In the genomic region with DNA sequence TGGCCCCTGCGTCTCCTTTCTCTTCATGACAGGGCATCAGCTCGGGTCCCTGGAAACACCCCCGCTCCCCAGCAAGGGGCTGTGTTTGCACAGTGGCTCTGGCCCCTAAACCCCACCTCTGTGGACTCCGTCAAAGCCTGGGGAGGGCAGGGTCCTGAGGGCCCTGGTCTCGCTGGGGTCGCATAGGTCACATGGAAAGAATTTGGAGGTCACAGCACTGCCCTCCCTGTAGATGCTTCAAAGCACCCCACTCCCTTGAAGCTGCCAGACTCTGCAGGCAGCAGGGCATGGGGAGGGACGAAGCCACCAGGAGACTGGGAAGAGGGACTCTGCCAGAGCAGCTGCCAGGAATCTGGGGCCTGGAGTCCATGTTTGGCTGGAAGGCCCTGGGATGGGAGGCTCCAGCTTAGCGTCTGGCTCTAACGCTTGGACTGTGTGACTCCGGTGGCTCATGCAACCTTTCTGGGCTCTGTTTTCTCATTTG, we compare ENCODE assay signal across 12 cellular contexts. TPM values are rescaled to one million over a fixed set of nuclear protein-coding genes. Genes with fewer than 3 reads are reported as not detected.
DNase-seq lines count a peak whose midpoint lies in the region; ATAC-seq and TF ChIP-seq lines count a peak whose summit lies in the region.
"Had no signal": no experiment of that assay in that cellular context is flagged by ENCODE, and none has a peak within 500 bp of the region (broad histone marks: within the 10 kb centered on the region; RNA-seq: fewer than 3 reads in every experiment).

No MANE protein-coding gene starts in this region.

- no peak overlapping the region for H3K9ac ChIP-seq in neural progenitor cell

- no peak for TF ChIP-seq CTCF in neural progenitor cell (IDR thresholded peaks at IDR 0.05)

- no peaks in the 10 kb centered on the region for H3K27me3 ChIP-seq in esophagus (ENCODE audit: control insufficient read depth in 1 of 2, insufficient read depth in 2 of 2, low read length in 2 of 2)
- no peaks in the 10 kb centered on the region for H3K27me3 ChIP-seq in neural progenitor cell

- peaks cover 11% of the 10 kb centered on the region for H3K27me3 Mint-ChIP-seq in neural progenitor cell (ENCODE audit: insufficient read depth, low read depth)
- H3K27me3 Mint-ChIP-seq: activated naive CD8-positive, alpha-beta T cell treated with anti-CD3 and anti-CD28 coated beads, Interleukin-2, amount 10 ng/mL, durations not matched to agents 7 days and 5 days had no signal

- peaks cover 17% of the 10 kb centered on the region for H4K20me1 ChIP-seq in neural progenitor cell (ENCODE audit: low read depth)

- H3K79me2 ChIP-seq in neural progenitor cell (ENCODE audit: low read depth): no peaks in the 10 kb centered on the region

- no peak overlapping the region for H2AFZ ChIP-seq in neural progenitor cell (replicated peaks)

- DNase-seq in Right ventricle myocardium inferior (ENCODE audit: missing footprints) (peak; percentile 60), cardiac septum (ENCODE audit: low spot score) (no peak), neural progenitor cell (ENCODE audit: low spot score) (peak; percentile 54), NOMO-1 treated with DMSO at 0.1 percent for 48 hours (lab: John Stamatoyannopoulos, UW; ENCODE audit: unreplicated experiment) (no peak), COLO829 (ENCODE audit: low spot score) (no peak)
- DNase-seq: activated naive CD8-positive, alpha-beta T cell treated with anti-CD3 and anti-CD28 coated beads, Interleukin-2, amount 10 ng/mL, durations not matched to agents 7 days and 5 days; hippocampal formation; T1000 had no signal

- H3K4me1 ChIP-seq in esophagus (ENCODE audit: control insufficient read depth in 2 of 2, insufficient read depth in 2 of 2, low read length in 1 of 2): peaks cover 23 to 31% of the 10 kb centered on the region in 2 donors
- peaks cover 54% of the 10 kb centered on the region for H3K4me1 ChIP-seq in neural progenitor cell

- peaks cover 91% of the 10 kb centered on the region for H3K4me1 Mint-ChIP-seq in neural progenitor cell

- no peaks in the 10 kb centered on the region for H3K9me3 ChIP-seq in esophagus (ENCODE audit: control insufficient read depth in 2 of 2, insufficient read depth in 1 of 2, low read depth in 1 of 2, low read length in 1 of 2)
- H3K9me3 ChIP-seq in neural progenitor cell (ENCODE audit: low read depth): no peaks in the 10 kb centered on the region
- H3K9me3 ChIP-seq: HAP-1 had no signal

- peaks cover 2% of the 10 kb centered on the region for H3K9me3 Mint-ChIP-seq in neural progenitor cell
- H3K9me3 Mint-ChIP-seq: activated naive CD8-positive, alpha-beta T cell treated with anti-CD3 and anti-CD28 coated beads, Interleukin-2, amount 10 ng/mL, durations not matched to agents 7 days and 5 days had no signal

- H3K27ac Mint-ChIP-seq in neural progenitor cell: peak overlapping the region; percentile 97

- H3K27ac ChIP-seq in esophagus (ENCODE audit: low read depth in 2 of 2, low read length in 1 of 2): peak overlapping the region; percentile 61 to 96
- no peak overlapping the region for H3K27ac ChIP-seq in neural progenitor cell

- ATAC-seq in Right ventricle myocardium inferior (peak; percentile 57), HG03196 (IDR thresholded peaks at IDR 0.05; ENCODE audit: unreplicated experiment) (no peak), GM21390 (IDR thresholded peaks at IDR 0.05; ENCODE audit: unreplicated experiment) (no peak)

- peak overlapping the region; percentile 68 for H3K4me3 Mint-ChIP-seq in neural progenitor cell
- H3K4me3 Mint-ChIP-seq: activated naive CD8-positive, alpha-beta T cell treated with anti-CD3 and anti-CD28 coated beads, Interleukin-2, amount 10 ng/mL, durations not matched to agents 7 days and 5 days had no signal

- peak overlapping the region; percentile 46 for H3K4me2 ChIP-seq in neural progenitor cell

- no peaks in the 10 kb centered on the region for H3K36me3 Mint-ChIP-seq in neural progenitor cell

- 70 to 72% methylated on average over 10 of the region's 10 CpGs for WGBS in esophagus, 2 donors

- peaks cover 41% of the 10 kb centered on the region for H3F3A ChIP-seq in neural progenitor cell (ENCODE audit: low read depth)

- intact Hi-C loops in Right ventricle myocardium inferior (cut with DNase I): no loop called here
- intact Hi-C loops in cardiac septum (cut with DNase I): loop anchor here (10.0 kb wide), 1 partner anchor 542 kb away; a partner anchor contains a TSS

- H3K4me3 ChIP-seq in esophagus (ENCODE audit: low read depth in 1 of 2, low read length in 2 of 2) (no peak overlapping the region), neural progenitor cell (no peak overlapping the region)
- H3K4me3 ChIP-seq: HAP-1 had no signal

- H3K36me3 ChIP-seq in esophagus (ENCODE audit: control insufficient read depth in 2 of 2, insufficient read depth in 2 of 2, low read length in 1 of 2): no peaks in the 10 kb centered on the region
- H3K36me3 ChIP-seq in neural progenitor cell: no peaks in the 10 kb centered on the region
- H3K36me3 ChIP-seq: HAP-1 had no signal

RNA-seq across cellular contexts. Expression of a gene that starts 36.6 kb away (rescaled TPM):
- total RNA-seq in Right ventricle myocardium inferior (49.3 TPM), cardiac septum (55.8 TPM), neural progenitor cell (ENCODE audit: low replicate concordance) (12.5 and 15.2 TPM in 2 replicates)
- polyA plus RNA-seq in esophagus: 10 to 100 TPM; 12.4 to 14.2 TPM

Comparison
In these comparisons a context has a peak if more than half of its experiments do, and no peak if none do; other contexts are left out.
1. DNase-seq: peak in Right ventricle myocardium inferior (single experiment) and neural progenitor cell (single experiment); none in cardiac septum (single experiment), NOMO-1 treated with DMSO at 0.1 percent for 48 hours (single experiment) and COLO829 (single experiment).